ENCODE assay signal across 1 cellular context in the genomic region with DNA sequence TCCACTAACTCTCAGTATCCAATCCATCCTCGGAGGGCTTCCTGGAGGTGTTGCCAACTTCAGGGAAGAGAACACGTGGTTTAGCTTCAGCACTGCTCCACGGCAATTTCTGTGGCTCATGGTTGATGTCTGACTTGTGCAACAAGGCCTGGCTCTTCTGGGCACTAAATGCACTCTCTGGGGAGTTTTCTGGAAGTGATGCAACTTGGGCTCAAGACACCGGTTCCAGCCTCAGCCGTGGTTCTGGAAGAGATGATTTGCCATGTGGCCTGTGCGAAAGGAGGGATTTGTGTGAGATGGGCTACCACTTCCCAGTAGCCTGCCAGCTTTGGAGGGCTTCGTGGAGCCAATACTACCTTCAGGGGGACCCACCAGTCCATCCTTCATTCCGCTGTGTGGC.
TF ChIP-seq lines count a peak whose summit lies in the region.

No MANE protein-coding gene starts in this region.

TF ChIP-seq in HepG2, 621 proteins besides CTCF, POLR2A, EP300 and RAD21 (continued from another document):
- TF ChIP-seq, protein P1, sequence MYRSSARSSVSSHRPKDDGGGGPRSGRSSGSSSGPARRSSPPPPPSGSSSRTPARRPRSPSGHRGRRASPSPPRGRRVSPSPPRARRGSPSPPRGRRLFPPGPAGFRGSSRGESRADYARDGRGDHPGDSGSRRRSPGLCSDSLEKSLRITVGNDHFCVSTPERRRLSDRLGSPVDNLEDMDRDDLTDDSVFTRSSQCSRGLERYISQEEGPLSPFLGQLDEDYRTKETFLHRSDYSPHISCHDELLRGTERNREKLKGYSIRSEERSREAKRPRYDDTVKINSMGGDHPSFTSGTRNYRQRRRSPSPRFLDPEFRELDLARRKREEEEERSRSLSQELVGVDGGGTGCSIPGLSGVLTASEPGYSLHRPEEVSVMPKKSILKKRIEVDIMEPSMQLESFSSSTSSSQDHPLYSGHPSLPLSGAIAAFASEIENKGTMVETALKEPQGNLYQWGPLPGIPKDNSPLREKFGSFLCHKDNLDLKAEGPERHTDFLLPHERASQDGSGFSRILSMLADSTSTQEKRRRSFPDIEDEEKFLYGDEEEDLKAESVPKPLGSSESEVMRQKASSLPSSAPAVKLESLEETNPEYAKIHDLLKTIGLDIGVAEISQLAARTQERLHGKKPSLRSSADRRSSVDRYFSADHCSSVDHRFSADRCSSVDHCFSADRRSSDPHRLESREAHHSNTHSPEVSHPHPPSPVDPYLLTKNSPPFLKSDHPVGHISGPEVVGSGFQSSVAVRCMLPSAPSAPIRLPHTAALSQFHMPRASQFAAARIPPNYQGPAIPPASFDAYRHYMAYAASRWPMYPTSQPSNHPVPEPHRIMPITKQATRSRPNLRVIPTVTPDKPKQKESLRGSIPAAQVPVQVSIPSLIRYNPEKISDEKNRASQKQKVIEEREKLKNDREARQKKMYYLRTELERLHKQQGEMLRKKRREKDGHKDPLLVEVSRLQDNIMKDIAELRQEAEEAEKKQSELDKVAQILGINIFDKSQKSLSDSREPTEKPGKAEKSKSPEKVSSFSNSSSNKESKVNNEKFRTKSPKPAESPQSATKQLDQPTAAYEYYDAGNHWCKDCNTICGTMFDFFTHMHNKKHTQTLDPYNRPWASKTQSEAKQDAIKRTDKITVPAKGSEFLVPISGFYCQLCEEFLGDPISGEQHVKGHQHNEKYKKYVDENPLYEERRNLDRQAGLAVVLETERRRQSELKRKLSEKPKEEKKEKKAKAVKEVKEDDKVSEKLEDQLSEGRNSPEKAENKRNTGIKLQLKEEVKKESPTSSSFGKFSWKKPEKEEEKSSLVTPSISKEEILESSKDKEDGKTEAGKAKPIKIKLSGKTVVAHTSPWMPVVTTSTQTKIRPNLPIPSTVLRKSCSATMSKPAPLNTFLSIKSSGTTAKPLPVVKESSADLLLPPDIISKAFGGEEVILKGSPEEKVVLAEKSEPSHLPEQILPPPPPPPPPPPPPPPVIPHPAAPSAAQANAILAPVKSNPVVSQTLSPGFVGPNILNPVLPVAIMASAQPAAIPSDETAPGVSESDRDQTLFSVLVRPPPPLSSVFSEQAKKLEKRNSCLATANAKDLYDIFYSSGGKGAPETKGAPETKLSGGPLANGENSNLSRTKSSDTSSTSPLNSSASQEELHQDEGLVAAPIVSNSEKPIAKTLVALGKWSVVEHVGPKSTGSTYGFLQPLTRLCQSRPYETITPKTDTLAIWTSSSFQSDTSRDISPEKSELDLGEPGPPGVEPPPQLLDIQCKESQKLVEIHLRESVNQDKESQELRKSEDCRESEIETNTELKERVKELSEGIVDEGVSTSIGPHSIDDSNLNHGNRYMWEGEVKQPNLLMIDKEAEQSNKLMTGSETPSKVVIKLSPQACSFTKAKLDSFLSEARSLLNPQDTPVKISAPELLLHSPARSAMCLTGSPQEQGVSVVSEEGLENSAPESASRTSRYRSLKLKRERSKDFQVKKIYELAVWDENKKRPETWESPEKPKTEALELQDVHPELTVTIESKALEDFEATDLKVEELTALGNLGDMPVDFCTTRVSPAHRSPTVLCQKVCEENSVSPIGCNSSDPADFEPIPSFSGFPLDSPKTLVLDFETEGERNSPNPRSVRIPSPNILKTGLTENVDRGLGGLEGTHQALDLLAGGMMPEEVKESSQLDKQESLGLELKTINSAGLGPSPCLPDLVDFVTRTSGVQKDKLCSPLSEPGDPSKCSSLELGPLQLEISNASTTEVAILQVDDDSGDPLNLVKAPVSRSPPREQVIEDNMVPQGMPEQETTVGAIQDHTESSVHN (CRISPR knock-in tag; IDR thresholded peaks at IDR 0.05), result no peak
- TF ChIP-seq, protein P2, sequence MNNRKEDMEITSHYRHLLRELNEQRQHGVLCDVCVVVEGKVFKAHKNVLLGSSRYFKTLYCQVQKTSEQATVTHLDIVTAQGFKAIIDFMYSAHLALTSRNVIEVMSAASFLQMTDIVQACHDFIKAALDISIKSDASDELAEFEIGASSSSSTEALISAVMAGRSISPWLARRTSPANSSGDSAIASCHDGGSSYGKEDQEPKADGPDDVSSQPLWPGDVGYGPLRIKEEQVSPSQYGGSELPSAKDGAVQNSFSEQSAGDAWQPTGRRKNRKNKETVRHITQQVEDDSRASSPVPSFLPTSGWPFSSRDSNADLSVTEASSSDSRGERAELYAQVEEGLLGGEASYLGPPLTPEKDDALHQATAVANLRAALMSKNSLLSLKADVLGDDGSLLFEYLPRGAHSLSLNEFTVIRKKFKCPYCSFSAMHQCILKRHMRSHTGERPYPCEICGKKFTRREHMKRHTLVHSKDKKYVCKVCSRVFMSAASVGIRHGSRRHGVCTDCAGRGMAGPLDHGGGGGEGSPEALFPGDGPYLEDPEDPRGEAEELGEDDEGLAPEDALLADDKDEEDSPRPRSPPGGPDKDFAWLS (CRISPR knock-in tag; IDR thresholded peaks at IDR 0.05; ENCODE audit: borderline replicate concordance), result no peak
- TF ChIP-seq DPF2 (CRISPR knock-in tag; IDR thresholded peaks at IDR 0.05; ENCODE audit: borderline replicate concordance, low read depth) (no peak), POLR2AphosphoS5 (IDR thresholded peaks at IDR 0.05; ENCODE audit: low read depth, low read length) (no peak), CBX5 (CRISPR knock-in tag; IDR thresholded peaks at IDR 0.05; ENCODE audit: borderline replicate concordance) (no peak)
TF ChIP-seq in HepG2: peak in this region for 0.
